23 cellular contexts compared by ENCODE assay signal in genomic region chr4:30620711-30621110, GRCh38.
DNase-seq lines count a peak whose midpoint lies in the region; ATAC-seq, FAIRE-seq and TF ChIP-seq lines count a peak whose summit lies in the region.
"Had no signal": no experiment of that assay in that cellular context is flagged by ENCODE, and none has a peak within 500 bp of the region (broad histone marks: within the 10 kb centered on the region; RNA-seq: fewer than 3 reads in every experiment).

No MANE protein-coding gene starts in this region.

- TF ChIP-seq CTCF in GM23338 (conservative IDR thresholded peaks at IDR 0.05; ENCODE audit: low read depth in 2 of 2) (no peak), GM12878 (IDR thresholded peaks at IDR 0.05 in 2 of 3, conservative IDR thresholded peaks at IDR 0.05 in 1 of 3; ENCODE audit: control insufficient read depth in 2 of 3, extremely low read depth in 1 of 3, insufficient read depth in 1 of 3, low read depth in 3 of 3, low read length in 3 of 3) (no peak)

- DNase-seq in GM23338 (ENCODE audit: low spot score) (no peak), GM12878 (ENCODE audit: low read depth, low spot score) (no peak), mesendoderm (peak; percentile 72), urothelium cell line (ENCODE audit: low spot score) (no peak), MG63 (no peak), NCI-H82 treated with DMSO at 0.1 percent for 48 hours (lab: John Stamatoyannopoulos, UW; ENCODE audit: unreplicated experiment) (no peak)
- DNase-seq in activated CD8-positive, alpha-beta memory T cell treated with anti-CD3 and anti-CD28 coated beads, Interleukin-2, amount 50 U/mL, for 48 hours: no peak
- DNase-seq: AML-193; Caco-2; Calu3; CD4-positive, alpha-beta T cell; CD8-positive, alpha-beta T cell; DMS79 treated with DMSO at 0.1 percent for 48 hours; GF-D8 had no signal

- H3F3A ChIP-seq in GM23338 (replicated peaks; ENCODE audit: low read depth): no peaks in the 10 kb centered on the region

- no peaks in the 10 kb centered on the region for H3K27me3 Mint-ChIP-seq in GM23338 (ENCODE audit: insufficient read depth, low read depth, poor library complexity)
- H3K27me3 Mint-ChIP-seq: B cell; CD4-positive, alpha-beta T cell had no signal

- H3K36me3 ChIP-seq in GM23338 (ENCODE audit: insufficient read depth) (no peaks in the 10 kb centered on the region), GM12878 (ENCODE audit: control insufficient read depth in 2 of 2, insufficient read depth in 2 of 2, low read length in 1 of 2) (no peaks in the 10 kb centered on the region), mesendoderm (ENCODE audit: control insufficient read depth, insufficient read depth, low read length) (no peaks in the 10 kb centered on the region), MG63 (no peaks in the 10 kb centered on the region)
- H3K36me3 ChIP-seq: BLaER1 treated with 17β-estradiol and CSF1 and Interleukin-3, amounts not matched to agents 10 nM and 100 nM had no signal

- H3K9me3 Mint-ChIP-seq in GM23338: no peaks in the 10 kb centered on the region

- peak overlapping the region; percentile 34; the same call in 1 of the 2 replicates for H2AFZ ChIP-seq in GM23338
- H2AFZ ChIP-seq in GM12878 (ENCODE audit: control insufficient read depth, low read depth, low read length): no peak overlapping the region

- H3K79me2 ChIP-seq in GM23338 (replicated peaks; ENCODE audit: insufficient read depth) (no peaks in the 10 kb centered on the region), GM12878 (ENCODE audit: control insufficient read depth, insufficient read depth, low read length) (no peaks in the 10 kb centered on the region), mesendoderm (ENCODE audit: control insufficient read depth, insufficient read depth, low read length) (no peaks in the 10 kb centered on the region)

- no peak for TF ChIP-seq POLR2A in GM12878 (IDR thresholded peaks at IDR 0.05; ENCODE audit: low read depth, low read length)

- intact Hi-C loops in GM12878 (cut with micrococcal nuclease; ENCODE audit: unreplicated experiment): no loop called here

- TF ChIP-seq RAD21 in GM12878 (IDR thresholded peaks at IDR 0.05; ENCODE audit: insufficient read depth, low read depth, low read length): no peak

- H3K4me3 ChIP-seq in GM23338: no peak overlapping the region
- no peak overlapping the region for H3K4me3 ChIP-seq in GM12878
- no peak overlapping the region for H3K4me3 ChIP-seq in mesendoderm (ENCODE audit: low read length)
- no peak overlapping the region for H3K4me3 ChIP-seq in MG63
- H3K4me3 ChIP-seq: A549; BLaER1 treated with 17β-estradiol and CSF1 and Interleukin-3, amounts not matched to agents 10 nM and 100 nM had no signal

- no peak overlapping the region for H3K23ac ChIP-seq in mesendoderm (ENCODE audit: low read length)

- H3K79me1 ChIP-seq in mesendoderm (ENCODE audit: low read length): no peaks in the 10 kb centered on the region

- ATAC-seq in GM23338 (no peak), GM12878 (no peak)
- ATAC-seq: A549; CD8-positive, alpha-beta T cell had no signal

- H4K20me1 ChIP-seq in GM23338 (replicated peaks; ENCODE audit: insufficient read depth) (no peaks in the 10 kb centered on the region), GM12878 (ENCODE audit: control insufficient read depth, insufficient read depth) (no peaks in the 10 kb centered on the region)
- H4K20me1 ChIP-seq: BLaER1 treated with 17β-estradiol and CSF1 and Interleukin-3, amounts not matched to agents 10 nM and 100 nM had no signal

- H3K18ac ChIP-seq in mesendoderm (ENCODE audit: low read length): no peak overlapping the region

- no peak overlapping the region for H3K56ac ChIP-seq in mesendoderm (ENCODE audit: low read length)

- in situ Hi-C loops in GM12878 (cut with MboI): no loop called here

- H4K8ac ChIP-seq in mesendoderm (ENCODE audit: low read depth, low read length): no peak overlapping the region

- no peak overlapping the region for H2BK15ac ChIP-seq in mesendoderm (replicated peaks; ENCODE audit: low read depth)

- H3K9me3 ChIP-seq in GM12878 (replicated peaks; ENCODE audit: control insufficient read depth, insufficient read depth, low read length) (no peaks in the 10 kb centered on the region), MG63 (no peaks in the 10 kb centered on the region)
- H3K9me3 ChIP-seq: A549; BLaER1 treated with 17β-estradiol and CSF1 and Interleukin-3, amounts not matched to agents 10 nM and 100 nM; Caco-2 had no signal

- H3K27me3 ChIP-seq in GM23338 (ENCODE audit: insufficient read depth) (no peaks in the 10 kb centered on the region), GM12878 (replicated peaks in 1 of 2; ENCODE audit: control insufficient read depth in 2 of 2, insufficient read depth in 2 of 2, low read length in 1 of 2) (no peaks in the 10 kb centered on the region), mesendoderm (ENCODE audit: insufficient read depth, low read length, poor library complexity) (no peaks in the 10 kb centered on the region), MG63 (no peaks in the 10 kb centered on the region)
- H3K27me3 ChIP-seq: BLaER1 treated with 17β-estradiol and CSF1 and Interleukin-3, amounts not matched to agents 10 nM and 100 nM had no signal

- H3K27ac ChIP-seq in GM23338 (ENCODE audit: low read depth) (no peak overlapping the region), GM12878 (ENCODE audit: control insufficient read depth, insufficient read depth) (no peak overlapping the region), mesendoderm (ENCODE audit: low read depth, low read length) (no peak overlapping the region)
- H3K27ac ChIP-seq: 22Rv1, A549, C4-2B had no signal

- H3K4me1 ChIP-seq in GM23338 (ENCODE audit: insufficient read depth): no peaks in the 10 kb centered on the region
- H3K4me1 ChIP-seq in GM12878 (ENCODE audit: control insufficient read depth, insufficient read depth, low read length): no peaks in the 10 kb centered on the region
- peaks cover 2% of the 10 kb centered on the region for H3K4me1 ChIP-seq in mesendoderm (ENCODE audit: control insufficient read depth, low read depth, low read length)
- H3K4me1 ChIP-seq: A549 had no signal

- POLR2A ChIA-PET in GM12878 (lab: Charles Lee): no interaction called here

- no peak for TF ChIP-seq EP300 in GM12878 (IDR thresholded peaks at IDR 0.05; ENCODE audit: borderline replicate concordance in 1 of 2, control insufficient read depth in 1 of 2, low read depth in 2 of 2, low read length in 2 of 2)

- SMC1A ChIA-PET in GM12878 (lab: Charles Lee; ENCODE audit: uncharacterized antibody, unreplicated experiment): interaction anchor here (0.6 to 1.4 kb wide), 3 partner anchors 34 to 185 kb away, joined by 3 read pairs; no protein-coding TSS in a partner anchor

- H3K4me3 Mint-ChIP-seq in GM23338: no peak overlapping the region
- H3K4me3 Mint-ChIP-seq: B cell; CD4-positive, alpha-beta T cell; CD8-positive, alpha-beta T cell had no signal

- RAD21 ChIA-PET in GM12878 (lab: Charles Lee; ENCODE audit: unreplicated experiment): no interaction called here

- H2BK5ac ChIP-seq in mesendoderm (ENCODE audit: low read length): no peak overlapping the region

- no peak overlapping the region for H2AK5ac ChIP-seq in mesendoderm (ENCODE audit: low read length)

- H2BK120ac ChIP-seq in mesendoderm (ENCODE audit: low read depth, low read length): no peak overlapping the region

- H4K5ac ChIP-seq in mesendoderm (ENCODE audit: low read length): no peak overlapping the region

- no peaks in the 10 kb centered on the region for H3K4me1 Mint-ChIP-seq in GM23338
- H3K4me1 Mint-ChIP-seq: B cell had no signal

- no peak overlapping the region for H3K4ac ChIP-seq in mesendoderm (ENCODE audit: low read depth, low read length)

- no peaks in the 10 kb centered on the region for H3K36me3 Mint-ChIP-seq in GM23338 (ENCODE audit: low read depth)
- H3K36me3 Mint-ChIP-seq: CD8-positive, alpha-beta T cell had no signal

- CTCF ChIA-PET in GM12878 (lab: Yijun Ruan, JAX): no interaction called here

- FAIRE-seq in GM12878 (lab: Jason Lieb, UNC) (no peak), urothelium cell line (lab: Jason Lieb, UNC) (peak; percentile 42)
- FAIRE-seq: A549, D721Med, G401.6, GM12892, GM18507 had no signal

- no peak overlapping the region for H3K9ac ChIP-seq in GM12878 (ENCODE audit: control insufficient read depth, insufficient read depth, low read length)
- no peak overlapping the region for H3K9ac ChIP-seq in mesendoderm (ENCODE audit: low read length)
- H3K9ac ChIP-seq: BLaER1 treated with 17β-estradiol and CSF1 and Interleukin-3, amounts not matched to agents 10 nM and 100 nM had no signal

- BruUV-seq in GM12878 (replicated peaks; lab: Mats Ljungman, UMichigan): no TSS peak

- WGBS in GM12878 (ENCODE audit: insufficient coverage, insufficient replicate concordance, low lambda C conversion rate, missing lambda C conversion rate): 0% methylated on average over 1 of the region's 1 CpG
- no CpG with 5 or more reads among the region's 1 CpG for whole genome bisulfite sequencing in mesendoderm (ENCODE audit: extremely low coverage, insufficient coverage, low lambda C conversion rate)

- no peaks in the 10 kb centered on the region for H3K9me2 ChIP-seq in GM23338 (ENCODE audit: insufficient read depth)

- no peak overlapping the region for H3K27ac Mint-ChIP-seq in GM23338
- H3K27ac Mint-ChIP-seq: B cell; CD4-positive, alpha-beta T cell; CD8-positive, alpha-beta T cell had no signal

- no peak overlapping the region for H3K4me2 ChIP-seq in GM23338
- no peak overlapping the region for H3K4me2 ChIP-seq in GM12878 (ENCODE audit: control insufficient read depth, insufficient read depth)
- no peak overlapping the region for H3K4me2 ChIP-seq in mesendoderm (ENCODE audit: low read length)
- H3K4me2 ChIP-seq: A549 had no signal

TF ChIP-seq in GM23338, 12 proteins besides CTCF, POLR2A, EP300 and RAD21:
- no peak for TF ChIP-seq EZH2 (IDR thresholded peaks at IDR 0.05; ENCODE audit: low read depth, unreplicated experiment)
- no peak for TF ChIP-seq CREB1 (CRISPR knock-in tag; IDR thresholded peaks at IDR 0.05; ENCODE audit: low read depth)
TF ChIP-seq in GM23338: peak in this region for 0.

TF ChIP-seq in GM12878, 131 proteins besides CTCF, POLR2A, EP300 and RAD21:
- TF ChIP-seq MTA2 (IDR thresholded peaks at IDR 0.05; ENCODE audit: low read depth) (0 out of 2 replicates have a peak, but pooled peaks have one; percentile 12), KDM1A (IDR thresholded peaks at IDR 0.05; ENCODE audit: borderline replicate concordance) (no peak)
